In the genomic region with DNA sequence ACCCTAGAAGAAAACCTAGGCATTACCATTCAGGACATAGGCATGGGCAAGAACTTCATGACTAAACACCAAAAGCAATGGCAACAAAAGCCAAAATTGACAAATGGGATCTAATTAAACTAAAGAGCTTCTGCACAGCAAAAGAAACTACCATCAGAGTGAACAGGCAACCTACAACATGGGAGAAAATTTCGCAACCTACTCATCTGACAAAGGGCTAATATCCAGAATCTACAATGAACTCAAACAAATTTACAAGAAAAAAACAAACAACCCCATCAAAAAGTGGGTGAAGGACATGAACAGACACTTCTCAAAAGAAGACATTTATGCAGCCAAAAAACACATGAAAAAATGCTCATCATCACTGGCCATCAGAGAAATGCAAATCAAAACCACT, we compare ENCODE assay signal across 21 cellular contexts. TPM values are rescaled to one million over a fixed set of nuclear protein-coding genes. Genes with fewer than 3 reads are reported as not detected.
"Had no signal": no experiment of that assay in that cellular context is flagged by ENCODE, and none has a peak within 500 bp of the region (broad histone marks: within the 10 kb centered on the region; RNA-seq: fewer than 3 reads in every experiment).

No MANE protein-coding gene starts in this region.

RNA-seq across cellular contexts. Expression of gene NMU, which starts 12.0 kb away (rescaled TPM):
- total RNA-seq: activated naive CD4-positive, alpha-beta T cell treated with anti-CD3 and anti-CD28 coated beads for 36 hours; activated naive CD8-positive, alpha-beta T cell treated with anti-CD3 and anti-CD28 coated beads, Interleukin-2, amount 10 ng/mL, durations not matched to agents 7 days and 5 days; activated T-helper 1 cell treated with anti-CD3 and anti-CD28 coated beads, Interleukin-12 subunit alpha, Interleukin-12 subunit beta, Interleukin-2, Interleukin-4 antibody, amounts not matched to agents 30 ng/mL and 10 ng/mL and 1 ng/mL, durations not matched to agents 14 hours and 24 hours and 36 hours; activated T-helper 2 cell treated with anti-CD3 and anti-CD28 coated beads, Interferon-gamma antibody, Interleukin-2, Interleukin-4, amounts not matched to agents 10 μg/mL and 5 μg/mL and 100 μg/mL, durations not matched to agents 14 hours and 24 hours and 36 hours; aorta; ascending aorta; body of pancreas; breast epithelium; cardiac septum had no signal
- polyA plus RNA-seq: aorta had no signal

RNA-seq across cellular contexts. Expression of gene PDCL2, which starts 32.0 kb away (rescaled TPM):
- total RNA-seq: activated naive CD4-positive, alpha-beta T cell treated with anti-CD3 and anti-CD28 coated beads for 36 hours; activated naive CD4-positive, alpha-beta T cell treated with anti-CD3 and anti-CD28 coated beads, Interleukin-2, amount 50 U/mL, for 72 hours; activated naive CD8-positive, alpha-beta T cell treated with anti-CD3 and anti-CD28 coated beads for 36 hours; activated naive CD8-positive, alpha-beta T cell treated with anti-CD3 and anti-CD28 coated beads, Interleukin-2, amount 10 ng/mL, durations not matched to agents 7 days and 5 days; activated T-cell treated with anti-CD3 and anti-CD28 coated beads, Interleukin-2, amount 50 U/mL, for 4 hours; activated T-cell treated with anti-CD3 and anti-CD28 coated beads, Interleukin-2, amount 50 U/mL, for 72 hours; activated T-helper 1 cell treated with anti-CD3 and anti-CD28 coated beads, Interleukin-12 subunit alpha, Interleukin-12 subunit beta, Interleukin-2, Interleukin-4 antibody, amounts not matched to agents 30 ng/mL and 10 ng/mL and 1 ng/mL, durations not matched to agents 14 hours and 24 hours and 36 hours; activated T-helper 17 cell treated with anti-CD3 and anti-CD28 coated beads, Interleukin-2, amount 50 U/mL, for 72 hours; activated T-helper 2 cell treated with anti-CD3 and anti-CD28 coated beads, Interferon-gamma antibody, Interleukin-2, Interleukin-4, amounts not matched to agents 10 μg/mL and 5 μg/mL and 100 μg/mL, durations not matched to agents 14 hours and 24 hours and 36 hours; adrenal gland; aorta; ascending aorta; astrocyte; body of pancreas; breast epithelium; bronchial epithelial cell; cardiac muscle cell; cardiac septum; cerebellum; chondrocyte had no signal
- polyA plus RNA-seq: adipose tissue, adrenal gland, aorta, cardiac muscle cell had no signal
